ENCODE assay signal across 8 cellular contexts in genomic region chr16:69859105-69859969, GRCh38.
DNase-seq lines count a peak whose midpoint lies in the region; ATAC-seq and TF ChIP-seq lines count a peak whose summit lies in the region.

No MANE protein-coding gene starts in this region.

- no peak for TF ChIP-seq POLR2A in suprapubic skin (IDR thresholded peaks at IDR 0.05)

- no peak for ATAC-seq in GM18517 (IDR thresholded peaks at IDR 0.05; ENCODE audit: unreplicated experiment)
- no peak for ATAC-seq in GM19395 (IDR thresholded peaks at IDR 0.05; ENCODE audit: unreplicated experiment)

- H3K4me1 ChIP-seq in suprapubic skin = peaks cover 14% of the 10 kb centered on the region

- TF ChIP-seq EP300 in suprapubic skin (IDR thresholded peaks at IDR 0.05) = no peak

- H3K27me3 ChIP-seq in suprapubic skin = no peaks in the 10 kb centered on the region

- 65% methylated on average over 20 of the region's 20 CpGs for WGBS in suprapubic skin

- H3K27ac ChIP-seq in suprapubic skin = no peak overlapping the region

- DNase-seq in NCI-H226 (peak; percentile 32), foreskin fibroblast (peak in 1 of 2 donors; percentile 10), pons (ENCODE audit: low spot score) (peak; percentile 73), NCI-H446 treated with DMSO at 0.1 percent for 48 hours (lab: John Stamatoyannopoulos, UW) (no peak), suprapubic skin (ENCODE audit: low spot score in 2 of 2) (no peak)

- H3K9me3 ChIP-seq in suprapubic skin = no peaks in the 10 kb centered on the region

- TF ChIP-seq CTCF in GM12872 (IDR thresholded peaks at IDR 0.05; ENCODE audit: insufficient read depth, low read depth, low read length) (peak; percentile 50), foreskin fibroblast (IDR thresholded peaks at IDR 0.05; ENCODE audit: low read depth, low read length) (peak; percentile 10), suprapubic skin (IDR thresholded peaks at IDR 0.05) (peak in 1 of 2 donors; percentile 25)

- no peaks in the 10 kb centered on the region for H3K36me3 ChIP-seq in suprapubic skin

- H3K4me3 ChIP-seq in foreskin fibroblast (ENCODE audit: low read depth in 1 of 2, low read length in 2 of 2) (no peak overlapping the region), suprapubic skin (no peak overlapping the region)

Comparison
In these comparisons a context has a peak if more than half of its experiments do, and no peak if none do; other contexts are left out.
1. DNase-seq: peak in NCI-H226 (single experiment) and pons (single experiment); none in NCI-H446 treated with DMSO at 0.1 percent for 48 hours (single experiment) and suprapubic skin (0 of 2).